1 cellular context compared by ENCODE assay signal in the genomic region with DNA sequence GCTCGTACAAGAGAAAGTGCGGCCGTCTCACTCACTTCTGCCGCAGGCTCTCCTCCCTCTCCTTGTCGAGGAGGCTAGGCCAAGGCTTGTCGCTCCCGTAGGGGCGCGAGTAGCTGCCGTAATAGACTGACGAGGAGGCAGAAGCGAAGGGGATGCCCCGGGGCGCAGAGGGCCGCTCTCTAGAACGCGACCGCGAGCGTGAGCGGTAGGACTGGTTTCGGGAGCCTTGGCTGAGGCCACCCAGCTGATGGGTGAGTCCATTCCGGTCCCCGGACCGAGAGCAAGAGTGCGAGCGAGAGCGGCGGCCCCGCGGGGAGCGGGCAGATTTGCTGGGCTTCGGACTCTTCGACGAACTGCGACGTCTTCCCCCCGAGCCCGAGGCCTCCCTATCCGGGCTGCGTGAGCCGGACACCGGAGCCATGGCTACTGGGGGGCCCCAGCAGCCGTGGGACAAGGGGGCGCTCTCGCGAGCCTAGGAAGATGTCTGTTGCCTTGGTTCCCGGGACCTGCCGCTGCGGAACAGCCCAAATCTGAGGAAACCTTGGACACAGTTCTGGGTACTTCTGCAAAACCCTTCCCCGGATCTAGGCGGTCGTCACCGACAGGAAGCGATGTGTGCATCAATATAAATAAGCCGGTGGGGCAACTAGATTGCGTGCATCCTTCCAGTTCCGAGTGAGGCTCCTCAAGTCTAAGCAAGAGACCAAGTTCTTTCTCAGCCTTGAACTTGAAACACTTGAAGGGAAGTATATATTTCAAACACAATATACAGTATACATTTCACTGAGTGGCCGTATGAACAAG.
A peak's percentile ranks its signal among the peaks of the same experiment; 100 is the strongest.
TF ChIP-seq lines count a peak whose summit lies in the region.

TSS of gene NKAP (minus strand) at position 567 of the 804 bp plus-strand sequence. CDS start at position 421, 146 bp downstream.

TF ChIP-seq in HepG2, 621 proteins besides CTCF, POLR2A, EP300 and RAD21 (continued from another document and continues in another):
- no peak; the same call in 1 of the 2 replicates for TF ChIP-seq ZNF275 (CRISPR knock-in tag; IDR thresholded peaks at IDR 0.05; ENCODE audit: borderline replicate concordance)
- TF ChIP-seq ZNF616 (CRISPR knock-in tag; IDR thresholded peaks at IDR 0.05; ENCODE audit: low read depth) = no peak
- TF ChIP-seq, protein P1, sequence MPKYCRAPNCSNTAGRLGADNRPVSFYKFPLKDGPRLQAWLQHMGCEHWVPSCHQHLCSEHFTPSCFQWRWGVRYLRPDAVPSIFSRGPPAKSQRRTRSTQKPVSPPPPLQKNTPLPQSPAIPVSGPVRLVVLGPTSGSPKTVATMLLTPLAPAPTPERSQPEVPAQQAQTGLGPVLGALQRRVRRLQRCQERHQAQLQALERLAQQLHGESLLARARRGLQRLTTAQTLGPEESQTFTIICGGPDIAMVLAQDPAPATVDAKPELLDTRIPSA (CRISPR knock-in tag; IDR thresholded peaks at IDR 0.05; ENCODE audit: borderline replicate concordance) = no peak
- TF ChIP-seq ZNF441 (CRISPR knock-in tag; IDR thresholded peaks at IDR 0.05; ENCODE audit: borderline replicate concordance) = no peak
- TF ChIP-seq, protein P2, sequence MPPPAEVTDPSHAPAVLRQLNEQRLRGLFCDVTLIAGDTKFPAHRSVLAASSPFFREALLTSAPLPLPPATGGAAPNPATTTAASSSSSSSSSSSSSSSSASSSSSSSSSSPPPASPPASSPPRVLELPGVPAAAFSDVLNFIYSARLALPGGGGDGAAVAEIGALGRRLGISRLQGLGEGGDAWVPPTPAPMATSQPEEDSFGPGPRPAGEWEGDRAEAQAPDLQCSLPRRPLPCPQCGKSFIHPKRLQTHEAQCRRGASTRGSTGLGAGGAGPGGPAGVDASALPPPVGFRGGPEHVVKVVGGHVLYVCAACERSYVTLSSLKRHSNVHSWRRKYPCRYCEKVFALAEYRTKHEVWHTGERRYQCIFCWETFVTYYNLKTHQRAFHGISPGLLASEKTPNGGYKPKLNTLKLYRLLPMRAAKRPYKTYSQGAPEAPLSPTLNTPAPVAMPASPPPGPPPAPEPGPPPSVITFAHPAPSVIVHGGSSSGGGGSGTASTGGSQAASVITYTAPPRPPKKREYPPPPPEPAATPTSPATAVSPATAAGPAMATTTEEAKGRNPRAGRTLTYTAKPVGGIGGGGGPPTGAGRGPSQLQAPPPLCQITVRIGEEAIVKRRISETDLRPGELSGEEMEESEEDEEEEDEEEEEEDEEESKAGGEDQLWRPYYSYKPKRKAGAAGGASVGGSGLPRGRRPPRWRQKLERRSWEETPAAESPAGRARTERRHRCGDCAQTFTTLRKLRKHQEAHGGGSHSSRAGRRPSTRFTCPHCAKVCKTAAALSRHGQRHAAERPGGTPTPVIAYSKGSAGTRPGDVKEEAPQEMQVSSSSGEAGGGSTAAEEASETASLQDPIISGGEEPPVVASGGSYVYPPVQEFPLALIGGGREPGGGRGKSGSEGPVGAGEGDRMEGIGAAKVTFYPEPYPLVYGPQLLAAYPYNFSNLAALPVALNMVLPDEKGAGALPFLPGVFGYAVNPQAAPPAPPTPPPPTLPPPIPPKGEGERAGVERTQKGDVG (CRISPR knock-in tag; IDR thresholded peaks at IDR 0.05; ENCODE audit: borderline replicate concordance) = no peak
- no peak for TF ChIP-seq ZNF746 (CRISPR knock-in tag; IDR thresholded peaks at IDR 0.05)
- no peak for TF ChIP-seq ZNF460 (CRISPR knock-in tag; IDR thresholded peaks at IDR 0.05; ENCODE audit: borderline replicate concordance)
- peak; percentile 74 for TF ChIP-seq ZFY (CRISPR knock-in tag; IDR thresholded peaks at IDR 0.05)
- TF ChIP-seq, protein P3, sequence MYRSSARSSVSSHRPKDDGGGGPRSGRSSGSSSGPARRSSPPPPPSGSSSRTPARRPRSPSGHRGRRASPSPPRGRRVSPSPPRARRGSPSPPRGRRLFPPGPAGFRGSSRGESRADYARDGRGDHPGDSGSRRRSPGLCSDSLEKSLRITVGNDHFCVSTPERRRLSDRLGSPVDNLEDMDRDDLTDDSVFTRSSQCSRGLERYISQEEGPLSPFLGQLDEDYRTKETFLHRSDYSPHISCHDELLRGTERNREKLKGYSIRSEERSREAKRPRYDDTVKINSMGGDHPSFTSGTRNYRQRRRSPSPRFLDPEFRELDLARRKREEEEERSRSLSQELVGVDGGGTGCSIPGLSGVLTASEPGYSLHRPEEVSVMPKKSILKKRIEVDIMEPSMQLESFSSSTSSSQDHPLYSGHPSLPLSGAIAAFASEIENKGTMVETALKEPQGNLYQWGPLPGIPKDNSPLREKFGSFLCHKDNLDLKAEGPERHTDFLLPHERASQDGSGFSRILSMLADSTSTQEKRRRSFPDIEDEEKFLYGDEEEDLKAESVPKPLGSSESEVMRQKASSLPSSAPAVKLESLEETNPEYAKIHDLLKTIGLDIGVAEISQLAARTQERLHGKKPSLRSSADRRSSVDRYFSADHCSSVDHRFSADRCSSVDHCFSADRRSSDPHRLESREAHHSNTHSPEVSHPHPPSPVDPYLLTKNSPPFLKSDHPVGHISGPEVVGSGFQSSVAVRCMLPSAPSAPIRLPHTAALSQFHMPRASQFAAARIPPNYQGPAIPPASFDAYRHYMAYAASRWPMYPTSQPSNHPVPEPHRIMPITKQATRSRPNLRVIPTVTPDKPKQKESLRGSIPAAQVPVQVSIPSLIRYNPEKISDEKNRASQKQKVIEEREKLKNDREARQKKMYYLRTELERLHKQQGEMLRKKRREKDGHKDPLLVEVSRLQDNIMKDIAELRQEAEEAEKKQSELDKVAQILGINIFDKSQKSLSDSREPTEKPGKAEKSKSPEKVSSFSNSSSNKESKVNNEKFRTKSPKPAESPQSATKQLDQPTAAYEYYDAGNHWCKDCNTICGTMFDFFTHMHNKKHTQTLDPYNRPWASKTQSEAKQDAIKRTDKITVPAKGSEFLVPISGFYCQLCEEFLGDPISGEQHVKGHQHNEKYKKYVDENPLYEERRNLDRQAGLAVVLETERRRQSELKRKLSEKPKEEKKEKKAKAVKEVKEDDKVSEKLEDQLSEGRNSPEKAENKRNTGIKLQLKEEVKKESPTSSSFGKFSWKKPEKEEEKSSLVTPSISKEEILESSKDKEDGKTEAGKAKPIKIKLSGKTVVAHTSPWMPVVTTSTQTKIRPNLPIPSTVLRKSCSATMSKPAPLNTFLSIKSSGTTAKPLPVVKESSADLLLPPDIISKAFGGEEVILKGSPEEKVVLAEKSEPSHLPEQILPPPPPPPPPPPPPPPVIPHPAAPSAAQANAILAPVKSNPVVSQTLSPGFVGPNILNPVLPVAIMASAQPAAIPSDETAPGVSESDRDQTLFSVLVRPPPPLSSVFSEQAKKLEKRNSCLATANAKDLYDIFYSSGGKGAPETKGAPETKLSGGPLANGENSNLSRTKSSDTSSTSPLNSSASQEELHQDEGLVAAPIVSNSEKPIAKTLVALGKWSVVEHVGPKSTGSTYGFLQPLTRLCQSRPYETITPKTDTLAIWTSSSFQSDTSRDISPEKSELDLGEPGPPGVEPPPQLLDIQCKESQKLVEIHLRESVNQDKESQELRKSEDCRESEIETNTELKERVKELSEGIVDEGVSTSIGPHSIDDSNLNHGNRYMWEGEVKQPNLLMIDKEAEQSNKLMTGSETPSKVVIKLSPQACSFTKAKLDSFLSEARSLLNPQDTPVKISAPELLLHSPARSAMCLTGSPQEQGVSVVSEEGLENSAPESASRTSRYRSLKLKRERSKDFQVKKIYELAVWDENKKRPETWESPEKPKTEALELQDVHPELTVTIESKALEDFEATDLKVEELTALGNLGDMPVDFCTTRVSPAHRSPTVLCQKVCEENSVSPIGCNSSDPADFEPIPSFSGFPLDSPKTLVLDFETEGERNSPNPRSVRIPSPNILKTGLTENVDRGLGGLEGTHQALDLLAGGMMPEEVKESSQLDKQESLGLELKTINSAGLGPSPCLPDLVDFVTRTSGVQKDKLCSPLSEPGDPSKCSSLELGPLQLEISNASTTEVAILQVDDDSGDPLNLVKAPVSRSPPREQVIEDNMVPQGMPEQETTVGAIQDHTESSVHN (CRISPR knock-in tag; IDR thresholded peaks at IDR 0.05) = no peak
- no peak for TF ChIP-seq SMAD3 (CRISPR knock-in tag; IDR thresholded peaks at IDR 0.05)
- no peak for TF ChIP-seq ZNF367 (CRISPR knock-in tag; IDR thresholded peaks at IDR 0.05; ENCODE audit: borderline replicate concordance)
- TF ChIP-seq, protein P4, sequence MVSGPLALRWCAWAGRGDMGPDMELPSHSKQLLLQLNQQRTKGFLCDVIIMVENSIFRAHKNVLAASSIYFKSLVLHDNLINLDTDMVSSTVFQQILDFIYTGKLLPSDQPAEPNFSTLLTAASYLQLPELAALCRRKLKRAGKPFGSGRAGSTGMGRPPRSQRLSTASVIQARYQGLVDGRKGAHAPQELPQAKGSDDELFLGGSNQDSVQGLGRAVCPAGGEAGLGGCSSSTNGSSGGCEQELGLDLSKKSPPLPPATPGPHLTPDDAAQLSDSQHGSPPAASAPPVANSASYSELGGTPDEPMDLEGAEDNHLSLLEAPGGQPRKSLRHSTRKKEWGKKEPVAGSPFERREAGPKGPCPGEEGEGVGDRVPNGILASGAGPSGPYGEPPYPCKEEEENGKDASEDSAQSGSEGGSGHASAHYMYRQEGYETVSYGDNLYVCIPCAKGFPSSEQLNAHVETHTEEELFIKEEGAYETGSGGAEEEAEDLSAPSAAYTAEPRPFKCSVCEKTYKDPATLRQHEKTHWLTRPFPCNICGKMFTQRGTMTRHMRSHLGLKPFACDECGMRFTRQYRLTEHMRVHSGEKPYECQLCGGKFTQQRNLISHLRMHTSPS (CRISPR knock-in tag; IDR thresholded peaks at IDR 0.05; ENCODE audit: low read depth) = no peak
- no peak for TF ChIP-seq ZFP82 (CRISPR knock-in tag; IDR thresholded peaks at IDR 0.05; ENCODE audit: borderline replicate concordance)
- TF ChIP-seq ZNF343 (CRISPR knock-in tag; IDR thresholded peaks at IDR 0.05) = no peak
- TF ChIP-seq, protein P5, sequence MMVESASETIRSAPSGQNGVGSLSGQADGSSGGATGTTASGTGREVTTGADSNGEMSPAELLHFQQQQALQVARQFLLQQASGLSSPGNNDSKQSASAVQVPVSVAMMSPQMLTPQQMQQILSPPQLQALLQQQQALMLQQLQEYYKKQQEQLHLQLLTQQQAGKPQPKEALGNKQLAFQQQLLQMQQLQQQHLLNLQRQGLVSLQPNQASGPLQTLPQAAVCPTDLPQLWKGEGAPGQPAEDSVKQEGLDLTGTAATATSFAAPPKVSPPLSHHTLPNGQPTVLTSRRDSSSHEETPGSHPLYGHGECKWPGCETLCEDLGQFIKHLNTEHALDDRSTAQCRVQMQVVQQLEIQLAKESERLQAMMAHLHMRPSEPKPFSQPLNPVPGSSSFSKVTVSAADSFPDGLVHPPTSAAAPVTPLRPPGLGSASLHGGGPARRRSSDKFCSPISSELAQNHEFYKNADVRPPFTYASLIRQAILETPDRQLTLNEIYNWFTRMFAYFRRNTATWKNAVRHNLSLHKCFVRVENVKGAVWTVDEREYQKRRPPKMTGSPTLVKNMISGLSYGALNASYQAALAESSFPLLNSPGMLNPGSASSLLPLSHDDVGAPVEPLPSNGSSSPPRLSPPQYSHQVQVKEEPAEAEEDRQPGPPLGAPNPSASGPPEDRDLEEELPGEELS (CRISPR knock-in tag; IDR thresholded peaks at IDR 0.05) = 0 out of 2 replicates have a peak, but pooled peaks have one; percentile 38
- no peak for TF ChIP-seq TBX3 (IDR thresholded peaks at IDR 0.05; ENCODE audit: borderline replicate concordance)
- TF ChIP-seq ZNF333 (CRISPR knock-in tag; IDR thresholded peaks at IDR 0.05; ENCODE audit: borderline replicate concordance) = no peak
- no peak; the same call in 1 of the 2 replicates for TF ChIP-seq ZSCAN9 (CRISPR knock-in tag; IDR thresholded peaks at IDR 0.05; ENCODE audit: borderline replicate concordance)
- TF ChIP-seq FOXO4 (CRISPR knock-in tag; conservative IDR thresholded peaks at IDR 0.05) = no peak
- TF ChIP-seq SIN3B (IDR thresholded peaks at IDR 0.05; ENCODE audit: low read length) = peak; percentile 89
- TF ChIP-seq AHDC1 (CRISPR knock-in tag; IDR thresholded peaks at IDR 0.05; ENCODE audit: borderline replicate concordance) = no peak
